14 cellular contexts compared by ENCODE assay signal in genomic region chr16:70661918-70662641, GRCh38. TPM values are rescaled to one million over a fixed set of nuclear protein-coding genes. Genes with fewer than 3 reads are reported as not detected.
DNase-seq lines count a peak whose midpoint lies in the region; ATAC-seq and TF ChIP-seq lines count a peak whose summit lies in the region.
"Had no signal": no experiment of that assay in that cellular context is flagged by ENCODE, and none has a peak within 500 bp of the region (broad histone marks: within the 10 kb centered on the region; RNA-seq: fewer than 3 reads in every experiment).

No MANE protein-coding gene starts in this region.

- intact Hi-C loops in Right ventricle myocardium superior (cut with DNase I) (no loop called here), cardiac septum (cut with DNase I) (no loop called here), vagina (cut with DNase I) (no loop called here)

- TF ChIP-seq CTCF in vagina (IDR thresholded peaks at IDR 0.05), result no peak

- H3K36me3 ChIP-seq in vagina, result peaks cover 4 to 50% of the 10 kb centered on the region in 2 donors

- DNase-seq in Right ventricle myocardium superior (no peak), cardiac septum (ENCODE audit: low spot score) (no peak), caudate nucleus (lab: John Stamatoyannopoulos, UW) (peak in 2 of 61 donors; percentile 24 to 69), medulla oblongata (ENCODE audit: extremely low spot score) (peak; percentile 64), vagina (ENCODE audit: extremely low spot score in 2 of 2) (no peak), RKO (ENCODE audit: low spot score) (no peak)
- DNase-seq: activated B cell treated with CpG ODN at 0.5 μM for 24 hours; activated CD8-positive, alpha-beta memory T cell treated with anti-CD3 and anti-CD28 coated beads, Interleukin-2, amount 50 U/mL, for 48 hours; NCI-H526; retina had no signal

- H3K27ac ChIP-seq in caudate nucleus (ENCODE audit: low read depth, low read length) (peak overlapping the region; percentile 16), vagina (peak overlapping the region; percentile 68)

- peaks cover 23% of the 10 kb centered on the region for H3K4me1 ChIP-seq in vagina
- H3K4me1 ChIP-seq: HAP-1 had no signal

- ATAC-seq in Right ventricle myocardium superior (ENCODE audit: poor library complexity) (peak; percentile 15), HG03521 (IDR thresholded peaks at IDR 0.05; ENCODE audit: unreplicated experiment) (no peak), GM21576 (IDR thresholded peaks at IDR 0.05; ENCODE audit: unreplicated experiment) (no peak)
- ATAC-seq: GM12878 had no signal

- H3K4me3 ChIP-seq in vagina, result no peak overlapping the region
- H3K4me3 ChIP-seq: GM12878, HAP-1 had no signal

- no peaks in the 10 kb centered on the region for H3K9me3 ChIP-seq in vagina
- H3K9me3 ChIP-seq: HAP-1 had no signal

- no peak for TF ChIP-seq POLR2A in vagina (IDR thresholded peaks at IDR 0.05)

- no peaks in the 10 kb centered on the region for H3K27me3 ChIP-seq in vagina

RNA-seq across cellular contexts. Expression of gene IL34, which starts 15.7 kb away (rescaled TPM):
- total RNA-seq in Right ventricle myocardium superior (1.6 TPM), cardiac septum (1.2 TPM), vagina (6.1 TPM)
- total RNA-seq: GM12878 had no signal

RNA-seq across cellular contexts. Expression of gene MTSS2, which starts 23.8 kb away (rescaled TPM):
- total RNA-seq in Right ventricle myocardium superior, result 74.1 TPM
- total RNA-seq in cardiac septum, result 63.4 TPM
- 102 TPM for total RNA-seq in vagina
